Comparison of ENCODE assay signal across 20 cellular contexts in genomic region chr3:172629470-172629869, GRCh38.
DNase-seq lines count a peak whose midpoint lies in the region; ATAC-seq and TF ChIP-seq lines count a peak whose summit lies in the region.
"Had no signal": no experiment of that assay in that cellular context is flagged by ENCODE, and none has a peak within 500 bp of the region (broad histone marks: within the 10 kb centered on the region; RNA-seq: fewer than 3 reads in every experiment).

No MANE protein-coding gene starts in this region.

- peak overlapping the region; percentile 25 for H3K27ac ChIP-seq in brain microvascular endothelial cell
- H3K27ac ChIP-seq: thyroid gland had no signal

- ATAC-seq in left ventricle myocardium superior (no peak), HG02938 (IDR thresholded peaks at IDR 0.05; ENCODE audit: unreplicated experiment) (no peak), HG03135 (IDR thresholded peaks at IDR 0.05; ENCODE audit: unreplicated experiment) (no peak)
- ATAC-seq: left lobe of liver; stimulated activated naive B cell treated with anti-CD40 and anti-IgM and Interleukin-4, amounts not matched to agents 10 μg/mL and 1 μg/mL and 100 μg/mL, for 72 hours had no signal

- H3K36me3 ChIP-seq in brain microvascular endothelial cell (replicated peaks): peaks cover 1% of the 10 kb centered on the region
- H3K36me3 ChIP-seq: thyroid gland had no signal

- no peaks in the 10 kb centered on the region for H3K27me3 ChIP-seq in brain microvascular endothelial cell (replicated peaks)
- H3K27me3 ChIP-seq: thyroid gland had no signal

- peak; percentile 49 for DNase-seq in AG10803 (ENCODE audit: low read depth)
- peak; percentile 35 for DNase-seq in HT1080 (ENCODE audit: low read depth)
- DNase-seq in brain microvascular endothelial cell: peak; percentile 49
- peak; percentile 48 for DNase-seq in iris pigment epithelial cell (ENCODE audit: low read depth)
- DNase-seq in NCI-H82 (lab: John Stamatoyannopoulos, UW): no peak
- DNase-seq in left ventricle myocardium superior: no peak
- DNase-seq: activated CD8-positive, alpha-beta memory T cell treated with anti-CD3 and anti-CD28 coated beads, Interleukin-2, amount 50 U/mL, for 48 hours; activated gamma-delta T cell; CD8-positive, alpha-beta memory T cell; DMS79; NCI-H187 treated with DMSO at 0.1 percent for 48 hours; NCI-H2227 treated with DMSO at 0.1 percent for 48 hours; NCI-H748 treated with DMSO at 0.1 percent for 48 hours; OCI-M1; stimulated activated CD4-positive, alpha-beta T cell treated with anti-CD3 and anti-CD28 coated beads, Interleukin-1b, Interleukin-23, amount 100 ng/mL, for 48 hours; stimulated activated naive B cell treated with anti-CD40 and anti-IgM and Interleukin-4, amounts not matched to agents 10 μg/mL and 1 μg/mL and 100 μg/mL, for 72 hours; thyroid gland had no signal

- in situ Hi-C loops in brain microvascular endothelial cell (cut with HindIII; ENCODE audit: low pct_ligation_motif_present, low sequenced_read_pairs): no loop called here

- intact Hi-C loops in left ventricle myocardium superior (cut with micrococcal nuclease): no loop called here

- TF ChIP-seq CTCF in AG10803 (conservative IDR thresholded peaks at IDR 0.05; ENCODE audit: low read length) (no peak), brain microvascular endothelial cell (IDR thresholded peaks at IDR 0.05; ENCODE audit: low read depth, low read length, missing control alignments) (no peak)

- H3K4me3 ChIP-seq in AG10803 (ENCODE audit: low read length) (no peak overlapping the region), brain microvascular endothelial cell (ENCODE audit: low read depth, low read length) (no peak overlapping the region)
- H3K4me3 ChIP-seq: thyroid gland had no signal

Comparison
In these comparisons a context has a peak if more than half of its experiments do, and no peak if none do; other contexts are left out.
1. DNase-seq: peak in AG10803 (single experiment), HT1080 (single experiment), brain microvascular endothelial cell (single experiment) and iris pigment epithelial cell (single experiment); none in NCI-H82 (single experiment) and left ventricle myocardium superior (single experiment).